1 cellular context compared by ENCODE assay signal in the genomic region with DNA sequence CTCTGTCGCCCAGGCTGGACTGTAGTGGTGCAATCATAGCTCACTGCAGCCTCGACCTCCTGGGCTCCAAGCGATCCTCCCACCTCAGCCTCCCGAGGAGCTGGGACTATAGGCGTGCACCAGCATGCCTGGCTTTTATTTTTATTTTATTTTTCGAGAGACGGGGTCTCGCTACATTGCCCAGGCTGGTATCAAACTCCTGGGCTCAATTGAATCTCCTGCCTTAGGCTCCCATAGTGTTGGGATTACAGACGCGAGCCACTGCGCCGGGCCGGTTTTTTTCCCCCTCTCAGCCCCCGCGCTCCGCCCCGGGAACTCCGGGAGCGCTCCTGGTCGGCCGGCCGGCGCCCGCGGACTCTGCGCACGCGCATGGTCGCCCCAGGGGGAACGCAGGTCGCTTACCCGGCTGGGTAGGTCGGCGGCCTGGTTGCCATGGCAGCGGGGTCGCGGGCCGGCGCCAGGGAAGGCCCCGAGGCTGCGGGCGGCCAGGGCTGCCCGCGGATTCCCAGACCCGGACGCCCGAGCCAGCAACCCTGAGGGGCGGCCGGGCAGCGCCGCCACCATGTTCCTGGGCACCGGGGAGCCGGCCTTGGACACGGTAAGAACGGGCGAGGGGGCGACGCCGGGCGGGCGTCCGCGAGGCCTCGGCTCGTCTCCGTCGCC.
TF ChIP-seq lines count a peak whose summit lies in the region.

A gene with protein sequence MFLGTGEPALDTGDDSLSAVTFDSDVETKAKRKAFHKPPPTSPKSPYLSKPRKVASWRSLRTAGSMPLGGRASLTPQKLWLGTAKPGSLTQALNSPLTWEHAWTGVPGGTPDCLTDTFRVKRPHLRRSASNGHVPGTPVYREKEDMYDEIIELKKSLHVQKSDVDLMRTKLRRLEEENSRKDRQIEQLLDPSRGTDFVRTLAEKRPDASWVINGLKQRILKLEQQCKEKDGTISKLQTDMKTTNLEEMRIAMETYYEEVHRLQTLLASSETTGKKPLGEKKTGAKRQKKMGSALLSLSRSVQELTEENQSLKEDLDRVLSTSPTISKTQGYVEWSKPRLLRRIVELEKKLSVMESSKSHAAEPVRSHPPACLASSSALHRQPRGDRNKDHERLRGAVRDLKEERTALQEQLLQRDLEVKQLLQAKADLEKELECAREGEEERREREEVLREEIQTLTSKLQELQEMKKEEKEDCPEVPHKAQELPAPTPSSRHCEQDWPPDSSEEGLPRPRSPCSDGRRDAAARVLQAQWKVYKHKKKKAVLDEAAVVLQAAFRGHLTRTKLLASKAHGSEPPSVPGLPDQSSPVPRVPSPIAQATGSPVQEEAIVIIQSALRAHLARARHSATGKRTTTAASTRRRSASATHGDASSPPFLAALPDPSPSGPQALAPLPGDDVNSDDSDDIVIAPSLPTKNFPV (plus strand): TSS at position 360 of the 663 bp plus-strand sequence. CDS start 203 bp downstream, at position 563.

TF ChIP-seq in GM23338, 12 proteins besides CTCF, POLR2A, EP300 and RAD21 (continued from another document):
- TF ChIP-seq, protein P1, sequence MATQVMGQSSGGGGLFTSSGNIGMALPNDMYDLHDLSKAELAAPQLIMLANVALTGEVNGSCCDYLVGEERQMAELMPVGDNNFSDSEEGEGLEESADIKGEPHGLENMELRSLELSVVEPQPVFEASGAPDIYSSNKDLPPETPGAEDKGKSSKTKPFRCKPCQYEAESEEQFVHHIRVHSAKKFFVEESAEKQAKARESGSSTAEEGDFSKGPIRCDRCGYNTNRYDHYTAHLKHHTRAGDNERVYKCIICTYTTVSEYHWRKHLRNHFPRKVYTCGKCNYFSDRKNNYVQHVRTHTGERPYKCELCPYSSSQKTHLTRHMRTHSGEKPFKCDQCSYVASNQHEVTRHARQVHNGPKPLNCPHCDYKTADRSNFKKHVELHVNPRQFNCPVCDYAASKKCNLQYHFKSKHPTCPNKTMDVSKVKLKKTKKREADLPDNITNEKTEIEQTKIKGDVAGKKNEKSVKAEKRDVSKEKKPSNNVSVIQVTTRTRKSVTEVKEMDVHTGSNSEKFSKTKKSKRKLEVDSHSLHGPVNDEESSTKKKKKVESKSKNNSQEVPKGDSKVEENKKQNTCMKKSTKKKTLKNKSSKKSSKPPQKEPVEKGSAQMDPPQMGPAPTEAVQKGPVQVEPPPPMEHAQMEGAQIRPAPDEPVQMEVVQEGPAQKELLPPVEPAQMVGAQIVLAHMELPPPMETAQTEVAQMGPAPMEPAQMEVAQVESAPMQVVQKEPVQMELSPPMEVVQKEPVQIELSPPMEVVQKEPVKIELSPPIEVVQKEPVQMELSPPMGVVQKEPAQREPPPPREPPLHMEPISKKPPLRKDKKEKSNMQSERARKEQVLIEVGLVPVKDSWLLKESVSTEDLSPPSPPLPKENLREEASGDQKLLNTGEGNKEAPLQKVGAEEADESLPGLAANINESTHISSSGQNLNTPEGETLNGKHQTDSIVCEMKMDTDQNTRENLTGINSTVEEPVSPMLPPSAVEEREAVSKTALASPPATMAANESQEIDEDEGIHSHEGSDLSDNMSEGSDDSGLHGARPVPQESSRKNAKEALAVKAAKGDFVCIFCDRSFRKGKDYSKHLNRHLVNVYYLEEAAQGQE (IDR thresholded peaks at IDR 0.05; ENCODE audit: unreplicated experiment), result no peak
- TF ChIP-seq ZNF114 (CRISPR knock-in tag; IDR thresholded peaks at IDR 0.05) (no peak), EZH2 (IDR thresholded peaks at IDR 0.05; ENCODE audit: low read depth, unreplicated experiment) (no peak), NANOG (IDR thresholded peaks at IDR 0.05; ENCODE audit: borderline replicate concordance) (no peak)
- TF ChIP-seq, protein P2, sequence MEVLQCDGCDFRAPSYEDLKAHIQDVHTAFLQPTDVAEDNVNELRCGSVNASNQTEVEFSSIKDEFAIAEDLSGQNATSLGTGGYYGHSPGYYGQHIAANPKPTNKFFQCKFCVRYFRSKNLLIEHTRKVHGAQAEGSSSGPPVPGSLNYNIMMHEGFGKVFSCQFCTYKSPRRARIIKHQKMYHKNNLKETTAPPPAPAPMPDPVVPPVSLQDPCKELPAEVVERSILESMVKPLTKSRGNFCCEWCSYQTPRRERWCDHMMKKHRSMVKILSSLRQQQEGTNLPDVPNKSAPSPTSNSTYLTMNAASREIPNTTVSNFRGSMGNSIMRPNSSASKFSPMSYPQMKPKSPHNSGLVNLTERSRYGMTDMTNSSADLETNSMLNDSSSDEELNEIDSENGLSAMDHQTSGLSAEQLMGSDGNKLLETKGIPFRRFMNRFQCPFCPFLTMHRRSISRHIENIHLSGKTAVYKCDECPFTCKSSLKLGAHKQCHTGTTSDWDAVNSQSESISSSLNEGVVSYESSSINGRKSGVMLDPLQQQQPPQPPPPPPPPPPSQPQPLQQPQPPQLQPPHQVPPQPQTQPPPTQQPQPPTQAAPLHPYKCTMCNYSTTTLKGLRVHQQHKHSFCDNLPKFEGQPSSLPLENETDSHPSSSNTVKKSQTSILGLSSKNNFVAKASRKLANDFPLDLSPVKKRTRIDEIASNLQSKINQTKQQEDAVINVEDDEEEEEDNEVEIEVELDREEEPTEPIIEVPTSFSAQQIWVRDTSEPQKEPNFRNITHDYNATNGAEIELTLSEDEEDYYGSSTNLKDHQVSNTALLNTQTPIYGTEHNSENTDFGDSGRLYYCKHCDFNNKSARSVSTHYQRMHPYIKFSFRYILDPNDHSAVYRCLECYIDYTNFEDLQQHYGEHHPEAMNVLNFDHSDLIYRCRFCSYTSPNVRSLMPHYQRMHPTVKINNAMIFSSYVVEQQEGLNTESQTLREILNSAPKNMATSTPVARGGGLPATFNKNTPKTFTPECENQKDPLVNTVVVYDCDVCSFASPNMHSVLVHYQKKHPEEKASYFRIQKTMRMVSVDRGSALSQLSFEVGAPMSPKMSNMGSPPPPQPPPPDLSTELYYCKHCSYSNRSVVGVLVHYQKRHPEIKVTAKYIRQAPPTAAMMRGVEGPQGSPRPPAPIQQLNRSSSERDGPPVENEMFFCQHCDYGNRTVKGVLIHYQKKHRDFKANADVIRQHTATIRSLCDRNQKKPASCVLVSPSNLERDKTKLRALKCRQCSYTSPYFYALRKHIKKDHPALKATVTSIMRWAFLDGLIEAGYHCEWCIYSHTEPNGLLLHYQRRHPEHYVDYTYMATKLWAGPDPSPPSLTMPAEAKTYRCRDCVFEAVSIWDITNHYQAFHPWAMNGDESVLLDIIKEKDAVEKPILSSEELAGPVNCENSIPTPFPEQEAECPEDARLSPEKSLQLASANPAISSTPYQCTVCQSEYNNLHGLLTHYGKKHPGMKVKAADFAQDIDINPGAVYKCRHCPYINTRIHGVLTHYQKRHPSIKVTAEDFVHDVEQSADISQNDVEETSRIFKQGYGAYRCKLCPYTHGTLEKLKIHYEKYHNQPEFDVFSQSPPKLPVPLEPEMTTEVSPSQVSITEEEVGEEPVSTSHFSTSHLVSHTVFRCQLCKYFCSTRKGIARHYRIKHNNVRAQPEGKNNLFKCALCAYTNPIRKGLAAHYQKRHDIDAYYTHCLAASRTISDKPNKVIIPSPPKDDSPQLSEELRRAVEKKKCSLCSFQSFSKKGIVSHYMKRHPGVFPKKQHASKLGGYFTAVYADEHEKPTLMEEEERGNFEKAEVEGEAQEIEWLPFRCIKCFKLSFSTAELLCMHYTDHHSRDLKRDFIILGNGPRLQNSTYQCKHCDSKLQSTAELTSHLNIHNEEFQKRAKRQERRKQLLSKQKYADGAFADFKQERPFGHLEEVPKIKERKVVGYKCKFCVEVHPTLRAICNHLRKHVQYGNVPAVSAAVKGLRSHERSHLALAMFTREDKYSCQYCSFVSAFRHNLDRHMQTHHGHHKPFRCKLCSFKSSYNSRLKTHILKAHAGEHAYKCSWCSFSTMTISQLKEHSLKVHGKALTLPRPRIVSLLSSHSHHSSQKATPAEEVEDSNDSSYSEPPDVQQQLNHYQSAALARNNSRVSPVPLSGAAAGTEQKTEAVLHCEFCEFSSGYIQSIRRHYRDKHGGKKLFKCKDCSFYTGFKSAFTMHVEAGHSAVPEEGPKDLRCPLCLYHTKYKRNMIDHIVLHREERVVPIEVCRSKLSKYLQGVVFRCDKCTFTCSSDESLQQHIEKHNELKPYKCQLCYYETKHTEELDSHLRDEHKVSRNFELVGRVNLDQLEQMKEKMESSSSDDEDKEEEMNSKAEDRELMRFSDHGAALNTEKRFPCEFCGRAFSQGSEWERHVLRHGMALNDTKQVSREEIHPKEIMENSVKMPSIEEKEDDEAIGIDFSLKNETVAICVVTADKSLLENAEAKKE (CRISPR knock-in tag; IDR thresholded peaks at IDR 0.05), result no peak
